ENCODE assay signal across 8 cellular contexts in the genomic region with DNA sequence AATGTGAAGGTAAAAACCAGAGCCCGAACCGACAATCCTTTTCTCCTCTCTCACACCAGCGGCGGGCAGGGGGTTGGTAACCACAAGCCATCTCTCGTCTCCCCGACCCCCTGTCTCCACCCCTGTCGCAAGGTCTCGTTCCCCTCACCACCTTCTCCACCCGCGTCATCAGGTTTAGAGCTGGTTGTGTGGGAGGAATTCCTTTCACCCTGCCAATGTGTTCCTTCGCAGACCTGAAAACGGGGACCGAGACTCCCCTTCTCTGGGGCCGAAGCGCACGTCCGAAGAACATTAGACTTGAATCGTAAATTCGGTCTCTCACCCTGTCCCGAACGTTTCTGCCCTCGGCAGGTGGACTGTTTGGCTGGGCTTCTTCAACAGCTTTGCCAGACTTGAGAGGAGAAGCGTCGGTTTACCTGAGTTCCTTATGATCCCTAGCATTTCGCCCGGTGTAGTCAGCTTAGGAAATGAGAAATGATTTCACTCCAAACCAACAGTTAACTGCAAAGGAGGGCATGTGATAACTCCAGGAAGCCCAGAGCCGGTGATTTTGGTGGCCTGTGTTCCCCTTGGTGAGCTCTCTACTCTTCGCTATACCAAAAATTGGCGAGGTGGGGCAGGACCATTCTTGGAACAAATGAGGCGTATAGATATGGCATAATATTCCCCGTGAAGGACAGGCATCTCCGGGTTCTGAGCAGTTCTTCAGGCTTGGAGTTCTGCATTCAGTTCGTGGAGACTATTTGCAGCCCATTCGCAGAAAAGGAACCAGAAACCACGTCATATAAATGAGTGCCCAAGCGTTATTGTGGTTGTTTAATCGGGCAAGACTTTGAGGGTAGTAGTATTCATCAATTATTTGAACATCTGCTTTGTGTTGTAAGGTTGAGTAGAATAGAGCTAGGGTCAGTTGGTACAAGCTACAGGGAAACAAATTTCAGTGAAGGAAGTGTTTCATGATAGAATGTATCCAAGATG. TPM values are rescaled to one million over a fixed set of nuclear protein-coding genes. Genes with fewer than 3 reads are reported as not detected.
DNase-seq lines count a peak whose midpoint lies in the region; ATAC-seq and TF ChIP-seq lines count a peak whose summit lies in the region.

No MANE protein-coding gene starts in this region.

- TF ChIP-seq CTCF in Caco-2 (IDR thresholded peaks at IDR 0.05; ENCODE audit: insufficient read depth in 1 of 2, low read depth in 1 of 2, low read length in 1 of 2, severe bottlenecking in 1 of 2, unreplicated experiment in 1 of 2), result no peak
- TF ChIP-seq CTCF in chondrocyte (IDR thresholded peaks at IDR 0.05), result no peak

- H3K4me1 ChIP-seq in Caco-2, result no peaks in the 10 kb centered on the region

- H3K9me3 Mint-ChIP-seq in Caco-2 (ENCODE audit: unreplicated experiment) (no peaks in the 10 kb centered on the region), chondrocyte (ENCODE audit: low read depth) (no peaks in the 10 kb centered on the region)
- H3K9me3 Mint-ChIP-seq in T-helper 2 cell treated with Interferon-gamma antibody and Interleukin-4, amounts not matched to agents 5 μg/mL and 100 μg/mL, for 36 hours, result no peaks in the 10 kb centered on the region

- DNase-seq in Caco-2, result peak in 1 of 2 experiments; percentile 44
- DNase-seq in T-helper 2 cell treated with Interferon-gamma antibody and Interleukin-4, amounts not matched to agents 5 μg/mL and 100 μg/mL, for 36 hours (ENCODE audit: low spot score), result peak; percentile 9
- DNase-seq in chondrocyte (ENCODE audit: low spot score), result no peak
- DNase-seq in left colon, result peak; percentile 25 to 36
- peak; percentile 33 for DNase-seq in stimulated activated CD4-positive, alpha-beta T cell treated with anti-CD3 and anti-CD28 coated beads, Interleukin-1b, Interleukin-23, amount 100 ng/mL, for 48 hours

- H3K27me3 Mint-ChIP-seq in Caco-2 (ENCODE audit: insufficient read depth, unreplicated experiment), result no peaks in the 10 kb centered on the region
- H3K27me3 Mint-ChIP-seq in T-helper 2 cell treated with Interferon-gamma antibody and Interleukin-4, amounts not matched to agents 5 μg/mL and 100 μg/mL, for 36 hours (ENCODE audit: low read depth), result no peaks in the 10 kb centered on the region
- H3K27me3 Mint-ChIP-seq in chondrocyte (ENCODE audit: low read depth), result no peaks in the 10 kb centered on the region

- no peaks in the 10 kb centered on the region for H3K36me3 ChIP-seq in Caco-2 (ENCODE audit: control insufficient read depth, insufficient read depth, low read length)

- no peaks in the 10 kb centered on the region for H3K9me3 ChIP-seq in Caco-2

- H3K27ac Mint-ChIP-seq in Caco-2 (ENCODE audit: unreplicated experiment), result peak overlapping the region; percentile 88
- peak overlapping the region; percentile 95 for H3K27ac Mint-ChIP-seq in T-helper 2 cell treated with Interferon-gamma antibody and Interleukin-4, amounts not matched to agents 5 μg/mL and 100 μg/mL, for 36 hours
- H3K27ac Mint-ChIP-seq in chondrocyte (ENCODE audit: unreplicated experiment), result peak overlapping the region; percentile 97

- H3K4me3 ChIP-seq in Caco-2 (ENCODE audit: low read depth, low read length), result peak overlapping the region; percentile 65

- no peaks in the 10 kb centered on the region for H3K27me3 ChIP-seq in Caco-2 (replicated peaks; ENCODE audit: control insufficient read depth, insufficient read depth, low read length)

- POLR2A ChIA-PET in Caco-2 (lab: Charles Lee), result interaction anchor here (0.6 to 1.6 kb wide), 7 partner anchors 21 to 557 kb away, joined by 3 to 8 read pairs (median 4); a partner anchor contains a TSS

- intact Hi-C loops in Caco-2 (cut with micrococcal nuclease; ENCODE audit: unreplicated experiment), result loop anchor here (1.0 to 5.0 kb wide), 3 partner anchors 97 to 251 kb away; a partner anchor contains a TSS
- intact Hi-C loops in left colon (cut with DNase I, micrococcal nuclease), result no loop called here

- H3K36me3 Mint-ChIP-seq in Caco-2 (ENCODE audit: insufficient read depth, unreplicated experiment), result peaks cover 16% of the 10 kb centered on the region
- H3K36me3 Mint-ChIP-seq in T-helper 2 cell treated with Interferon-gamma antibody and Interleukin-4, amounts not matched to agents 5 μg/mL and 100 μg/mL, for 36 hours (ENCODE audit: low read depth), result peaks cover 14% of the 10 kb centered on the region
- peaks cover 6% of the 10 kb centered on the region for H3K36me3 Mint-ChIP-seq in chondrocyte (ENCODE audit: low read depth)

- peak; percentile 8 for ATAC-seq in GM19438 (IDR thresholded peaks at IDR 0.05; ENCODE audit: low read depth, unreplicated experiment)
- ATAC-seq in HG03558 (IDR thresholded peaks at IDR 0.05; ENCODE audit: extremely low read depth, unreplicated experiment), result peak; percentile 0
- peak; percentile 33 for ATAC-seq in left colon
- no peak for ATAC-seq in HG03097 (IDR thresholded peaks at IDR 0.05; ENCODE audit: low FRiP score, unreplicated experiment)

- CTCF ChIA-PET in Caco-2 (lab: Charles Lee), result interaction anchor here (0.9 to 2.1 kb wide), 4 partner anchors 18 to 620 kb away, joined by 3 to 7 read pairs (median 3); no protein-coding TSS in a partner anchor

- TSS peak; percentile 52 for BruUV-seq in Caco-2 (replicated peaks; lab: Mats Ljungman, UMichigan)

- H3K4me3 Mint-ChIP-seq in Caco-2 (ENCODE audit: unreplicated experiment), result peak overlapping the region; percentile 94
- peak overlapping the region; percentile 98 for H3K4me3 Mint-ChIP-seq in T-helper 2 cell treated with Interferon-gamma antibody and Interleukin-4, amounts not matched to agents 5 μg/mL and 100 μg/mL, for 36 hours
- peak overlapping the region; percentile 97 for H3K4me3 Mint-ChIP-seq in chondrocyte (ENCODE audit: unreplicated experiment)

- H3K4me1 Mint-ChIP-seq in Caco-2 (ENCODE audit: low read depth, unreplicated experiment) (peaks cover 7% of the 10 kb centered on the region), chondrocyte (ENCODE audit: low read depth) (peaks cover 13% of the 10 kb centered on the region)
- H3K4me1 Mint-ChIP-seq in T-helper 2 cell treated with Interferon-gamma antibody and Interleukin-4, amounts not matched to agents 5 μg/mL and 100 μg/mL, for 36 hours (ENCODE audit: low read depth), result peaks cover 8% of the 10 kb centered on the region

RNA-seq across cellular contexts. Expression of a gene that starts 0.7 kb away (rescaled TPM):
- total RNA-seq in Caco-2 (2022) (24.0 and 29.6 TPM in 2 replicates), chondrocyte (25.2 to 35.1 TPM (median 26.6 TPM) in 3 replicates), left colon (10 to 100 TPM; 13.3 to 17.5 TPM)
